Comparison of ENCODE assay signal across 2 cellular contexts in the genomic region with DNA sequence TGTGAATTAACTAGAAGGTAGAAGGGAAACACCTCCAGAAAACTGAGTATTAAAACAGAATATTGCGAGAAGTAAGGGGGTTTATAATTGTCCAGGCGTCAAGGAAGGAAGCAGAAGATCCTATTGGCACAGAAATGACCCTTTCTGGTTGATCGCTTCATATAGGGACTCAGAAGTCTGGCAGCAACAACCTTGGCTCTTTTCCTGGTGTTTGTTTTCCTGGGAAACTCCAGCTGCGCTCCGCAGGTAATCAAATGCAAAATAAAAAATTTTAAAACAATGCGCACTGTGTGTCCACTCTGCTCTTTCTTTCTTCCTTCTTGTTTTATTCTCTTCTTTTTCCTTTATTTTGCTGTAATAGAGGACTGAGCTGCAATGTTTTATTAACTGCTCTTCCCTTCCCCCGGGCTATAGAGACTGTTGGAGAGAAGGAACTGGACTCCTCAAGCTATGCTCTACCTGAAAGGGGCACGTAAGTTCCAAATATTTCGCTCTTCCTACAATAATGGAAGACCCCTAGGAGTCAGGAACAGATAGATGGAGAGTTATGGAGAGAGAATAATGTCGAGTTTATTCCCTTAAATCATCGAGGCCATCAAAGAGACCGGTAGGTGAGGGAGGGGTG.
TF ChIP-seq lines count a peak whose summit lies in the region.

No MANE protein-coding gene starts in this region.

TF ChIP-seq in SK-N-SH, 30 proteins besides CTCF, POLR2A, EP300 and RAD21 (continued from another document):
- TF ChIP-seq, protein P1, sequence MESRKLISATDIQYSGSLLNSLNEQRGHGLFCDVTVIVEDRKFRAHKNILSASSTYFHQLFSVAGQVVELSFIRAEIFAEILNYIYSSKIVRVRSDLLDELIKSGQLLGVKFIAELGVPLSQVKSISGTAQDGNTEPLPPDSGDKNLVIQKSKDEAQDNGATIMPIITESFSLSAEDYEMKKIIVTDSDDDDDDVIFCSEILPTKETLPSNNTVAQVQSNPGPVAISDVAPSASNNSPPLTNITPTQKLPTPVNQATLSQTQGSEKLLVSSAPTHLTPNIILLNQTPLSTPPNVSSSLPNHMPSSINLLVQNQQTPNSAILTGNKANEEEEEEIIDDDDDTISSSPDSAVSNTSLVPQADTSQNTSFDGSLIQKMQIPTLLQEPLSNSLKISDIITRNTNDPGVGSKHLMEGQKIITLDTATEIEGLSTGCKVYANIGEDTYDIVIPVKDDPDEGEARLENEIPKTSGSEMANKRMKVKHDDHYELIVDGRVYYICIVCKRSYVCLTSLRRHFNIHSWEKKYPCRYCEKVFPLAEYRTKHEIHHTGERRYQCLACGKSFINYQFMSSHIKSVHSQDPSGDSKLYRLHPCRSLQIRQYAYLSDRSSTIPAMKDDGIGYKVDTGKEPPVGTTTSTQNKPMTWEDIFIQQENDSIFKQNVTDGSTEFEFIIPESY (IDR thresholded peaks at IDR 0.05; ENCODE audit: borderline replicate concordance, low read depth) = no peak
- no peak for TF ChIP-seq NRF1 (IDR thresholded peaks at IDR 0.05; ENCODE audit: low read depth, low read length)
- TF ChIP-seq, protein P2, sequence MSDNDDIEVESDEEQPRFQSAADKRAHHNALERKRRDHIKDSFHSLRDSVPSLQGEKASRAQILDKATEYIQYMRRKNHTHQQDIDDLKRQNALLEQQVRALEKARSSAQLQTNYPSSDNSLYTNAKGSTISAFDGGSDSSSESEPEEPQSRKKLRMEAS (IDR thresholded peaks at IDR 0.05; ENCODE audit: low read depth) = no peak

TF ChIP-seq in SK-N-SH treated with all-trans-retinoic acid at 6 μM for 48 hours, 23 proteins besides CTCF, POLR2A, EP300 and RAD21 (continued from another document):
- TF ChIP-seq, protein P3, sequence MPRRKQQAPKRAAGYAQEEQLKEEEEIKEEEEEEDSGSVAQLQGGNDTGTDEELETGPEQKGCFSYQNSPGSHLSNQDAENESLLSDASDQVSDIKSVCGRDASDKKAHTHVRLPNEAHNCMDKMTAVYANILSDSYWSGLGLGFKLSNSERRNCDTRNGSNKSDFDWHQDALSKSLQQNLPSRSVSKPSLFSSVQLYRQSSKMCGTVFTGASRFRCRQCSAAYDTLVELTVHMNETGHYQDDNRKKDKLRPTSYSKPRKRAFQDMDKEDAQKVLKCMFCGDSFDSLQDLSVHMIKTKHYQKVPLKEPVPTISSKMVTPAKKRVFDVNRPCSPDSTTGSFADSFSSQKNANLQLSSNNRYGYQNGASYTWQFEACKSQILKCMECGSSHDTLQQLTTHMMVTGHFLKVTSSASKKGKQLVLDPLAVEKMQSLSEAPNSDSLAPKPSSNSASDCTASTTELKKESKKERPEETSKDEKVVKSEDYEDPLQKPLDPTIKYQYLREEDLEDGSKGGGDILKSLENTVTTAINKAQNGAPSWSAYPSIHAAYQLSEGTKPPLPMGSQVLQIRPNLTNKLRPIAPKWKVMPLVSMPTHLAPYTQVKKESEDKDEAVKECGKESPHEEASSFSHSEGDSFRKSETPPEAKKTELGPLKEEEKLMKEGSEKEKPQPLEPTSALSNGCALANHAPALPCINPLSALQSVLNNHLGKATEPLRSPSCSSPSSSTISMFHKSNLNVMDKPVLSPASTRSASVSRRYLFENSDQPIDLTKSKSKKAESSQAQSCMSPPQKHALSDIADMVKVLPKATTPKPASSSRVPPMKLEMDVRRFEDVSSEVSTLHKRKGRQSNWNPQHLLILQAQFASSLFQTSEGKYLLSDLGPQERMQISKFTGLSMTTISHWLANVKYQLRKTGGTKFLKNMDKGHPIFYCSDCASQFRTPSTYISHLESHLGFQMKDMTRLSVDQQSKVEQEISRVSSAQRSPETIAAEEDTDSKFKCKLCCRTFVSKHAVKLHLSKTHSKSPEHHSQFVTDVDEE (CRISPR knock-in tag; IDR thresholded peaks at IDR 0.05) = no peak
- TF ChIP-seq ISL1 (CRISPR knock-in tag; IDR thresholded peaks at IDR 0.05) (no peak), TCF4 (CRISPR knock-in tag; IDR thresholded peaks at IDR 0.05; ENCODE audit: borderline replicate concordance) (no peak), GLIS3 (CRISPR knock-in tag; IDR thresholded peaks at IDR 0.05) (no peak), ZFP3 (CRISPR knock-in tag; IDR thresholded peaks at IDR 0.05) (no peak), OSR1 (CRISPR knock-in tag; IDR thresholded peaks at IDR 0.05) (no peak), ZNF70 (CRISPR knock-in tag; IDR thresholded peaks at IDR 0.05) (no peak), RARB (CRISPR knock-in tag; IDR thresholded peaks at IDR 0.05) (no peak), CSDC2 (CRISPR knock-in tag; IDR thresholded peaks at IDR 0.05) (no peak), SNAI2 (CRISPR knock-in tag; IDR thresholded peaks at IDR 0.05) (no peak)
